In the genomic region with DNA sequence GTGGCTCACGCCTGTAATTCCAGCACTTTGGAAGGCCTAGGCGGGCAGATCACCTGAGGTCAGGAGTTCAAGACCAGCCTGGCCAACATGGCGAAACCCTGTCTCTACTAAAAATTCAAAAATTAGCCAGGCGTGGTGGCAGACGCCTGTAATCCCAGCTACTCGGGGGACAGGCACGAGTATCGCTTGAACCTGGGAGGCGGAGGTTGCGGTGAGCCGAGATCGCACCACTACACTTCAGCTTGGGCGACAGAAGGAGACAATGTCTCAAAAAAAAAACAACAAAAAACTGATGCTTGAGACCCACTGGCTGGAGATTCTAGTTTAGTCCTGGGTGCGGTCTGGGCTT, we compare ENCODE assay signal across 8 cellular contexts. TPM values are rescaled to one million over a fixed set of nuclear protein-coding genes. Genes with fewer than 3 reads are reported as not detected.
A peak's percentile ranks its signal among the peaks of the same experiment; 100 is the strongest.
DNase-seq lines count a peak whose midpoint lies in the region; ATAC-seq and TF ChIP-seq lines count a peak whose summit lies in the region.
"Not testable (repeated sequence)": the region's sequence is repeated elsewhere in the genome, so short reads cannot be mapped to it uniquely, and the experiment has no call there.

No MANE protein-coding gene starts in this region.

- H3K27me3 ChIP-seq in A673 (replicated peaks; ENCODE audit: insufficient read depth, low read depth, low read length, poor library complexity); GM23338 (ENCODE audit: insufficient read depth); Panc1 (ENCODE audit: control insufficient read depth, insufficient read depth, low read length); left ventricle myocardium inferior (ENCODE audit: low read depth); skeletal muscle tissue (ENCODE audit: control insufficient read depth in 3 of 3, insufficient read depth in 3 of 3, low read length in 3 of 3): not testable (repeated sequence)

- H3K4me3 ChIP-seq in A673 (ENCODE audit: low read depth, low read length, poor library complexity, severe bottlenecking) (peak overlapping the region; percentile 65), GM23338 (peak overlapping the region; percentile 71), Panc1 (ENCODE audit: low read depth in 2 of 2, low read length in 2 of 2) (peak overlapping the region; percentile 63 to 73), choroid plexus epithelial cell (ENCODE audit: low read depth, low read length) (peak overlapping the region; percentile 33), left ventricle myocardium inferior (peak overlapping the region; percentile 85), skeletal muscle tissue (ENCODE audit: low read length in 3 of 3) (peak overlapping the region in 2 of 3 donors; percentile 48 to 79)

- H3K4me1 ChIP-seq in A673 (ENCODE audit: insufficient read depth, low read length, poor library complexity, severe bottlenecking); GM23338 (ENCODE audit: insufficient read depth); Panc1 (ENCODE audit: control insufficient read depth, insufficient read depth, low read length); left ventricle myocardium inferior; skeletal muscle tissue (ENCODE audit: control insufficient read depth in 3 of 3, insufficient read depth in 3 of 3, low read length in 3 of 3): not testable (repeated sequence)

- in situ Hi-C loops in Panc1 (cut with HindIII; ENCODE audit: low pct_unique_long_range_greater_than_20kb, low sequenced_read_pairs), result not testable (repeated sequence)

- not testable (repeated sequence) for ATAC-seq in GM23338; Panc1; naive B cell (ENCODE audit: low read depth in 2 of 2)

- intact Hi-C loops in A673 (cut with micrococcal nuclease; ENCODE audit: unreplicated experiment); Panc1 (cut with micrococcal nuclease; ENCODE audit: unreplicated experiment); left ventricle myocardium inferior (cut with micrococcal nuclease): not testable (repeated sequence)
- intact Hi-C loops in activated T-helper 1 cell treated with anti-CD3 and anti-CD28 coated beads, Interleukin-12 subunit alpha, Interleukin-12 subunit beta, Interleukin-2, Interleukin-4 antibody, amounts not matched to agents 30 ng/mL and 10 ng/mL and 1 ng/mL, durations not matched to agents 14 hours and 24 hours and 36 hours (cut with micrococcal nuclease), result loop anchor here (1.0 to 5.0 kb wide), 6 partner anchors 11 to 311 kb away; a partner anchor contains a TSS

- not testable (repeated sequence) for H3K36me3 Mint-ChIP-seq in GM23338 (ENCODE audit: low read depth); activated T-helper 1 cell treated with anti-CD3 and anti-CD28 coated beads, Interleukin-12 subunit alpha, Interleukin-12 subunit beta, Interleukin-2, Interleukin-4 antibody, amounts not matched to agents 30 ng/mL and 10 ng/mL and 1 ng/mL, durations not matched to agents 14 hours and 24 hours and 36 hours (ENCODE audit: low read depth); naive B cell

- not testable (repeated sequence) for H3K27me3 Mint-ChIP-seq in GM23338 (ENCODE audit: insufficient read depth, low read depth, poor library complexity); activated T-helper 1 cell treated with anti-CD3 and anti-CD28 coated beads, Interleukin-12 subunit alpha, Interleukin-12 subunit beta, Interleukin-2, Interleukin-4 antibody, amounts not matched to agents 30 ng/mL and 10 ng/mL and 1 ng/mL, durations not matched to agents 14 hours and 24 hours and 36 hours (ENCODE audit: insufficient read depth); naive B cell

- peak overlapping the region; percentile 93 for H3K27ac Mint-ChIP-seq in GM23338
- H3K27ac Mint-ChIP-seq in activated T-helper 1 cell treated with anti-CD3 and anti-CD28 coated beads, Interleukin-12 subunit alpha, Interleukin-12 subunit beta, Interleukin-2, Interleukin-4 antibody, amounts not matched to agents 30 ng/mL and 10 ng/mL and 1 ng/mL, durations not matched to agents 14 hours and 24 hours and 36 hours, result peak overlapping the region; percentile 79
- H3K27ac Mint-ChIP-seq in naive B cell, result peak overlapping the region; percentile 90 to 97 (median 96)

- peak overlapping the region; percentile 83 for H3K4me2 ChIP-seq in GM23338

- not testable (repeated sequence) for H3F3A ChIP-seq in GM23338 (replicated peaks; ENCODE audit: low read depth)

- H3K27ac ChIP-seq in A673 (ENCODE audit: low read depth, low read length, poor library complexity, severe bottlenecking) (peak overlapping the region; percentile 76), GM23338 (ENCODE audit: low read depth) (peak overlapping the region; percentile 39; the same call in 1 of the 2 replicates), Panc1 (ENCODE audit: low read length) (peak overlapping the region; percentile 48; the same call in 1 of the 2 replicates), left ventricle myocardium inferior (replicated peaks) (peak overlapping the region; percentile 97), skeletal muscle tissue (ENCODE audit: low read depth, low read length) (peak overlapping the region; percentile 98)

- BruUV-seq in A673 (replicated peaks; lab: Mats Ljungman, UMichigan); Panc1 (replicated peaks; lab: Mats Ljungman, UMichigan): not testable (repeated sequence)

- peak overlapping the region; percentile 96; the same call in 1 of the 2 replicates for H2AFZ ChIP-seq in GM23338

- peaks cover 35% of the 10 kb centered on the region for H3K79me2 ChIP-seq in GM23338 (replicated peaks; ENCODE audit: insufficient read depth)

- DNase-seq in A673 (ENCODE audit: low spot score); GM23338 (ENCODE audit: low spot score); Panc1 (ENCODE audit: low read depth, low spot score); activated T-helper 1 cell treated with anti-CD3 and anti-CD28 coated beads, Interleukin-12 subunit alpha, Interleukin-12 subunit beta, Interleukin-2, Interleukin-4 antibody, amounts not matched to agents 30 ng/mL and 10 ng/mL and 1 ng/mL, durations not matched to agents 14 hours and 24 hours and 36 hours (ENCODE audit: low spot score); choroid plexus epithelial cell (ENCODE audit: low read depth); left ventricle myocardium inferior; naive B cell: not testable (repeated sequence)

- H4K20me1 ChIP-seq in GM23338 (replicated peaks; ENCODE audit: insufficient read depth), result not testable (repeated sequence)

- H3K4me3 Mint-ChIP-seq in GM23338, result peak overlapping the region; percentile 89
- H3K4me3 Mint-ChIP-seq in activated T-helper 1 cell treated with anti-CD3 and anti-CD28 coated beads, Interleukin-12 subunit alpha, Interleukin-12 subunit beta, Interleukin-2, Interleukin-4 antibody, amounts not matched to agents 30 ng/mL and 10 ng/mL and 1 ng/mL, durations not matched to agents 14 hours and 24 hours and 36 hours, result peak overlapping the region; percentile 93
- H3K4me3 Mint-ChIP-seq in naive B cell, result peak overlapping the region; percentile 73 to 95 (median 87)

- H3K9me2 ChIP-seq in GM23338 (ENCODE audit: insufficient read depth), result not testable (repeated sequence)

- peak overlapping the region in 2 of 3 donors; percentile 43 to 85 for H3K9ac ChIP-seq in skeletal muscle tissue (ENCODE audit: low read depth in 1 of 3, low read length in 3 of 3)

- H3K9me3 Mint-ChIP-seq in GM23338; activated T-helper 1 cell treated with anti-CD3 and anti-CD28 coated beads, Interleukin-12 subunit alpha, Interleukin-12 subunit beta, Interleukin-2, Interleukin-4 antibody, amounts not matched to agents 30 ng/mL and 10 ng/mL and 1 ng/mL, durations not matched to agents 14 hours and 24 hours and 36 hours; naive B cell: not testable (repeated sequence)

- CTCF ChIA-PET in A673 (lab: Charles Lee) (interaction anchor here (0.8 kb wide), 1 partner anchor 69 kb away, joined by 7 read pairs; no protein-coding TSS in a partner anchor), Panc1 (lab: Charles Lee) (interaction anchor here (1.3 kb wide), 1 partner anchor 158 kb away, joined by 6 read pairs; no protein-coding TSS in a partner anchor)

- POLR2A ChIA-PET in A673 (lab: Charles Lee; ENCODE audit: low non-redundant PET), result not testable (repeated sequence)
- POLR2A ChIA-PET in Panc1 (lab: Charles Lee), result interaction anchor here (0.9 to 1.5 kb wide), 3 partner anchors 10 to 159 kb away, joined by 3 to 12 read pairs (median 4); no protein-coding TSS in a partner anchor

- not testable (repeated sequence) for H3K4me1 Mint-ChIP-seq in GM23338
- H3K4me1 Mint-ChIP-seq in activated T-helper 1 cell treated with anti-CD3 and anti-CD28 coated beads, Interleukin-12 subunit alpha, Interleukin-12 subunit beta, Interleukin-2, Interleukin-4 antibody, amounts not matched to agents 30 ng/mL and 10 ng/mL and 1 ng/mL, durations not matched to agents 14 hours and 24 hours and 36 hours (ENCODE audit: low read depth), result peaks cover 29% of the 10 kb centered on the region
- H3K4me1 Mint-ChIP-seq in naive B cell, result peaks cover 11 to 40% (median 23%) of the 10 kb centered on the region in 3 donors

- not testable (repeated sequence) for TF ChIP-seq CTCF in A673 (conservative IDR thresholded peaks at IDR 0.05; ENCODE audit: low read depth, low read length); GM23338 (conservative IDR thresholded peaks at IDR 0.05; ENCODE audit: low read depth in 2 of 2); Panc1 (IDR thresholded peaks at IDR 0.05); choroid plexus epithelial cell (conservative IDR thresholded peaks at IDR 0.05; ENCODE audit: low read depth, low read length); left ventricle myocardium inferior (IDR thresholded peaks at IDR 0.05; ENCODE audit: borderline replicate concordance)

- not testable (repeated sequence) for H3K36me3 ChIP-seq in A673 (ENCODE audit: insufficient read depth, low read length, poor library complexity, severe bottlenecking); GM23338 (ENCODE audit: insufficient read depth); Panc1 (ENCODE audit: control insufficient read depth, insufficient read depth, low read length); left ventricle myocardium inferior; skeletal muscle tissue (ENCODE audit: control insufficient read depth in 3 of 3, insufficient read depth in 3 of 3, low read length in 3 of 3)

- not testable (repeated sequence) for H3K9me3 ChIP-seq in A673 (ENCODE audit: low read depth, low read length, poor library complexity, severe bottlenecking); Panc1 (ENCODE audit: control insufficient read depth, insufficient read depth, low read depth, low read length); left ventricle myocardium inferior (replicated peaks); skeletal muscle tissue (ENCODE audit: control insufficient read depth in 3 of 3, low read length in 3 of 3)

RNA-seq across cellular contexts. Expression of a gene that starts 0.5 kb away (rescaled TPM):
- 33.6 and 35.4 TPM in 2 replicates for total RNA-seq in A673 (2021)
- total RNA-seq in GM23338 (2014; rRNA removed; shearing (Covaris generic)), result 34.3 and 35.4 TPM in 2 replicates
- polyA plus RNA-seq in GM23338 (2016; fragmentation: Nextera tagmentation; extraction: Ambion mirVana), result 23.5 and 28.5 TPM in 2 replicates
- total RNA-seq in Panc1 (2021; ENCODE audit: unreplicated experiment), result 44.5 TPM
- polyA plus RNA-seq in Panc1 (2012; ENCODE audit: insufficient read length), result 28.7 TPM
- 58.3 and 60.3 TPM in 2 replicates for total RNA-seq in activated T-helper 1 cell treated with anti-CD3 and anti-CD28 coated beads, Interleukin-12 subunit alpha, Interleukin-12 subunit beta, Interleukin-2, Interleukin-4 antibody, amounts not matched to agents 30 ng/mL and 10 ng/mL and 1 ng/mL, durations not matched to agents 14 hours and 24 hours and 36 hours
- total RNA-seq in left ventricle myocardium inferior, result 49.1 TPM
- 10 to 100 TPM; 14.0 to 23.9 (median 16.0) TPM for polyA plus RNA-seq in naive B cell (ENCODE audit: low read depth in 6 of 6)
- total RNA-seq in skeletal muscle tissue, result 43.8 TPM

RNA-seq across cellular contexts. Expression of a gene that starts 39.4 kb away (rescaled TPM):
- total RNA-seq in A673 (2021) (21.6 and 27.4 TPM in 2 replicates), Panc1 (2021; ENCODE audit: unreplicated experiment) (173 TPM), left ventricle myocardium inferior (99.7 TPM), skeletal muscle tissue (26.1 TPM)
- 44.1 and 54.5 TPM in 2 replicates for total RNA-seq in GM23338 (2014; rRNA removed; shearing (Covaris generic))
- polyA plus RNA-seq in GM23338 (2016; fragmentation: Nextera tagmentation; extraction: Ambion mirVana) (91.9 and 101 TPM in 2 replicates), naive B cell (ENCODE audit: low read depth in 6 of 6) (100 to 1,000 TPM; 114 to 204 (median 165) TPM)
- polyA plus RNA-seq in Panc1 (2012; ENCODE audit: insufficient read length), result 215 TPM
- total RNA-seq in activated T-helper 1 cell treated with anti-CD3 and anti-CD28 coated beads, Interleukin-12 subunit alpha, Interleukin-12 subunit beta, Interleukin-2, Interleukin-4 antibody, amounts not matched to agents 30 ng/mL and 10 ng/mL and 1 ng/mL, durations not matched to agents 14 hours and 24 hours and 36 hours, result 71.8 and 74.8 TPM in 2 replicates

Comparison
In these comparisons a context has a peak if more than half of its experiments do, and no peak if none do; other contexts are left out.
1. H3K27ac ChIP-seq: peak in every context shown above with its lines; median percentile 98 in skeletal muscle tissue; 97 in left ventricle myocardium inferior; 76 in A673; 48 in Panc1; 39 in GM23338.
2. H3K4me3 ChIP-seq: peak in every context shown above with its lines; median percentile 85 in left ventricle myocardium inferior; 71 in GM23338; 68 in Panc1; 65 in A673; 64 in skeletal muscle tissue; 33 in choroid plexus epithelial cell.